Comparison of ENCODE assay signal across 24 cellular contexts in the genomic region with DNA sequence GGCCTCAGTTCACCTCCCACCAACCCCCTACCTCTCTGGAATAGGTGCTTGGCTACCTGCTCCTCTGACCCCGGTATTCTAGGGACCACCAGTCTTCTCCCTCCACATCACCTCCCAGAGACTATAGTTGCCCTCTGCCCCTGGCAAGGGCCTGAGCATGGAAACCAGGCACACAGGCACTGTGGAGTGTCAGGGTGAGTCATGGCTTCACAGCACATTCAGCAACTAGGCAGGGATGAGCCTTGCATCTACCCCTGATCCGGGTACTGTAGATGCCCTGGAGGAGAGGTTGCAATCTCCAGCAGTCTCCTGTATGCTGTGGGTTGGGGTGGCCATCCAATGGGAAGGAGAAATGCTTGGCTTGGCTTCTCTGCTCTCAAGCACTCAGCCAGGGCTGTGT.
"Had no signal": no experiment of that assay in that cellular context is flagged by ENCODE, and none has a peak within 500 bp of the region (broad histone marks: within the 10 kb centered on the region; RNA-seq: fewer than 3 reads in every experiment).

No MANE protein-coding gene starts in this region.

- H3K36me3 Mint-ChIP-seq: natural killer cell; stimulated activated effector memory CD8-positive, alpha-beta T cell treated with anti-CD3 and anti-CD28 coated beads, Interleukin-12 subunit alpha, Interleukin-12 subunit beta, amount 100 ng/mL, for 72 hours had no signal

- H3K9me3 Mint-ChIP-seq: natural killer cell; stimulated activated effector memory CD8-positive, alpha-beta T cell treated with anti-CD3 and anti-CD28 coated beads, Interleukin-12 subunit alpha, Interleukin-12 subunit beta, amount 100 ng/mL, for 72 hours had no signal

- H3K27ac Mint-ChIP-seq: natural killer cell; stimulated activated effector memory CD8-positive, alpha-beta T cell treated with anti-CD3 and anti-CD28 coated beads, Interleukin-12 subunit alpha, Interleukin-12 subunit beta, amount 100 ng/mL, for 72 hours had no signal

- ATAC-seq: heart left ventricle; left lobe of liver; mucosa of descending colon; natural killer cell; right cardiac atrium; stimulated activated effector memory CD8-positive, alpha-beta T cell treated with anti-CD3 and anti-CD28 coated beads, Interleukin-12 subunit alpha, Interleukin-12 subunit beta, amount 100 ng/mL, for 72 hours; stimulated activated naive CD8-positive, alpha-beta T cell treated with anti-CD3 and anti-CD28 coated beads, Interleukin-15, Interleukin-2, amounts not matched to agents 100 U/mL and 50 U/mL, for 24 hours had no signal

- FAIRE-seq: frontal cortex had no signal

- H3K27me3 ChIP-seq: colonic mucosa, heart left ventricle, ovary, suprapubic skin, thyroid gland, upper lobe of left lung, uterus had no signal

- H3K4me3 Mint-ChIP-seq: natural killer cell; neural crest cell; stimulated activated effector memory CD8-positive, alpha-beta T cell treated with anti-CD3 and anti-CD28 coated beads, Interleukin-12 subunit alpha, Interleukin-12 subunit beta, amount 100 ng/mL, for 72 hours had no signal

- DNase-seq: colonic mucosa; dermis blood vessel endothelial cell; erythroblast; heart left ventricle; hippocampal formation; kidney glomerular epithelial cell; mammary epithelial cell; mucosa of descending colon; natural killer cell; nucleus accumbens; ovary; right cardiac atrium; stimulated activated CD4-positive, alpha-beta T cell treated with anti-CD3 and anti-CD28 coated beads, Interleukin-2, amount 100 ng/mL, for 48 hours; stimulated activated CD8-positive, alpha-beta memory T cell treated with anti-CD3 and anti-CD28 coated beads, Interleukin-4, amount 100 ng/mL, for 48 hours; stimulated activated naive CD8-positive, alpha-beta T cell treated with anti-CD3 and anti-CD28 coated beads, Interleukin-15, Interleukin-2, amounts not matched to agents 100 U/mL and 50 U/mL, for 24 hours; thyroid gland; upper lobe of left lung; uterus had no signal

- H3K4me3 ChIP-seq: colonic mucosa, heart left ventricle, mucosa of descending colon, ovary, smooth muscle cell, suprapubic skin, thyroid gland, upper lobe of left lung, uterus had no signal

- H3K4me1 Mint-ChIP-seq: natural killer cell; neural crest cell; stimulated activated effector memory CD8-positive, alpha-beta T cell treated with anti-CD3 and anti-CD28 coated beads, Interleukin-12 subunit alpha, Interleukin-12 subunit beta, amount 100 ng/mL, for 72 hours had no signal

- H3K36me3 ChIP-seq: colonic mucosa, heart left ventricle, ovary, suprapubic skin, thyroid gland, upper lobe of left lung, uterus had no signal
